ENCODE assay signal across 22 cellular contexts in the genomic region with DNA sequence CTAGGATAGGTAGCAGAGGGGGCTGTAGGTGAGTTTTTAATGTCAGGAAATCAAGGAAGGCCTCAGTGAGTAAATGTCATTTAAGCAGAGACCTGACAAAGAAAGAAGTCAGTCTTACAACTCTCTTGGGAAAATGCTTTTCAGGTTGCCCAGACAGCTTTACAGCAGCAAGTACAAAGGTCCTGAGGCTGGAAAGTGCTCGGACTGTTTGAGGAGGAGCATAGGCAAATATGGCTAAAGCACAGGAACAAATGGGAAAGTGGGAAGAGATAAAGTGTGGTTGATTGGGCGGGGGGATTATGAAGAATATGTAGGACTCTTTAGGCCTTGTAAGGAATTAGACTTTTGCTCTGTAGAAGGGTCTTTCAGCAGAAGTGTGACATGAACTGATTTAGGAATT.
DNase-seq lines count a peak whose midpoint lies in the region; ATAC-seq, FAIRE-seq and TF ChIP-seq lines count a peak whose summit lies in the region.
"Had no signal": no experiment of that assay in that cellular context is flagged by ENCODE, and none has a peak within 500 bp of the region (broad histone marks: within the 10 kb centered on the region; RNA-seq: fewer than 3 reads in every experiment).

No MANE protein-coding gene starts in this region.

- no peaks in the 10 kb centered on the region for H3K36me3 ChIP-seq in cardiac muscle cell
- no peaks in the 10 kb centered on the region for H3K36me3 ChIP-seq in astrocyte (ENCODE audit: insufficient read depth, low read length)
- no peaks in the 10 kb centered on the region for H3K36me3 ChIP-seq in small intestine (ENCODE audit: control insufficient read depth in 2 of 2, insufficient read depth in 2 of 2, low read length in 2 of 2)
- H3K36me3 ChIP-seq: BLaER1, HAP-1 had no signal

- no peak overlapping the region for H3K4me3 ChIP-seq in cardiac muscle cell
- no peak overlapping the region for H3K4me3 ChIP-seq in astrocyte (ENCODE audit: insufficient read depth, low read depth, low read length)
- H3K4me3 ChIP-seq in small intestine (ENCODE audit: low read depth in 1 of 2, low read length in 2 of 2): no peak overlapping the region
- H3K4me3 ChIP-seq: A549, BLaER1, GM12878, HAP-1, K562 had no signal

- H3K9me3 ChIP-seq in cardiac muscle cell (ENCODE audit: low read depth) (no peaks in the 10 kb centered on the region), astrocyte (ENCODE audit: insufficient read depth, low read depth, low read length) (no peaks in the 10 kb centered on the region), small intestine (ENCODE audit: control insufficient read depth, low read depth) (no peaks in the 10 kb centered on the region)
- H3K9me3 ChIP-seq: A549, HAP-1 had no signal

- peak overlapping the region; percentile 27 for H3K27ac Mint-ChIP-seq in astrocyte (ENCODE audit: unreplicated experiment)
- H3K27ac Mint-ChIP-seq: CD14-positive monocyte; CD4-positive, alpha-beta memory T cell had no signal

- H3K36me3 Mint-ChIP-seq in astrocyte (ENCODE audit: low read depth, unreplicated experiment): peaks cover 3% of the 10 kb centered on the region
- H3K36me3 Mint-ChIP-seq: CD14-positive monocyte; CD4-positive, alpha-beta memory T cell had no signal

- TF ChIP-seq CTCF in cardiac muscle cell (IDR thresholded peaks at IDR 0.05; ENCODE audit: low read depth, low read length): no peak
- TF ChIP-seq CTCF in astrocyte (IDR thresholded peaks at IDR 0.05; ENCODE audit: insufficient read depth, low read depth, low read length): no peak

- no peak overlapping the region for H3K9ac ChIP-seq in astrocyte (ENCODE audit: low read length)
- H3K9ac ChIP-seq: BLaER1 had no signal

- no peaks in the 10 kb centered on the region for H3K27me3 ChIP-seq in cardiac muscle cell
- H3K27me3 ChIP-seq in astrocyte (ENCODE audit: insufficient read depth, low read length): no peaks in the 10 kb centered on the region
- no peaks in the 10 kb centered on the region for H3K27me3 ChIP-seq in small intestine (ENCODE audit: control insufficient read depth in 2 of 2, insufficient read depth in 2 of 2, low read length in 2 of 2)
- H3K27me3 ChIP-seq: BLaER1 had no signal

- H3K4me1 ChIP-seq in cardiac muscle cell (ENCODE audit: low read depth) (peaks cover 30% of the 10 kb centered on the region), astrocyte (ENCODE audit: insufficient read depth, low read length) (peaks cover 28% of the 10 kb centered on the region), small intestine (ENCODE audit: control insufficient read depth in 2 of 2, insufficient read depth in 1 of 2, low read depth in 1 of 2, low read length in 1 of 2) (peaks cover 0 to 2% of the 10 kb centered on the region in 2 donors)
- H3K4me1 ChIP-seq: BLaER1 had no signal

- H3K27ac ChIP-seq in cardiac muscle cell: peak overlapping the region; percentile 16
- no peak overlapping the region for H3K27ac ChIP-seq in astrocyte (ENCODE audit: low read depth, low read length)
- H3K27ac ChIP-seq in small intestine (ENCODE audit: low read depth in 1 of 2, low read length in 1 of 2): no peak overlapping the region
- H3K27ac ChIP-seq: 22Rv1, A549, BLaER1, HL-60 had no signal

- FAIRE-seq in astrocyte (lab: Jason Lieb, UNC) (no peak), small intestine (lab: Jason Lieb, UNC) (no peak)
- FAIRE-seq: A549, GM12878, K562 had no signal

- intact Hi-C loops in left cardiac atrium (cut with DNase I) (no loop called here), left colon (cut with DNase I, micrococcal nuclease) (no loop called here)

- H3K4me3 Mint-ChIP-seq in astrocyte (ENCODE audit: unreplicated experiment): no peak overlapping the region
- H3K4me3 Mint-ChIP-seq: CD14-positive monocyte; CD4-positive, alpha-beta memory T cell had no signal

- no peak overlapping the region for H3K4me2 ChIP-seq in astrocyte (ENCODE audit: low read length)
- H3K4me2 ChIP-seq: A549, BLaER1 had no signal

- H3K9me3 Mint-ChIP-seq in astrocyte (ENCODE audit: unreplicated experiment): no peaks in the 10 kb centered on the region

- no peaks in the 10 kb centered on the region for H3K27me3 Mint-ChIP-seq in astrocyte (ENCODE audit: low read depth, unreplicated experiment)
- H3K27me3 Mint-ChIP-seq: CD4-positive, alpha-beta memory T cell had no signal

- H2AFZ ChIP-seq in astrocyte (ENCODE audit: low read depth, low read length): no peak overlapping the region

- H3K79me2 ChIP-seq in astrocyte (ENCODE audit: insufficient read depth, low read length): peaks cover 3% of the 10 kb centered on the region

- ATAC-seq in left cardiac atrium (no peak), left colon (peak; percentile 59), HG03378 (IDR thresholded peaks at IDR 0.05; ENCODE audit: unreplicated experiment) (no peak)
- ATAC-seq: A549, GM12878, K562 had no signal

- WGBS in small intestine, 3 donors: 53 to 81% (median 62%) methylated on average over 2 of the region's 2 CpGs

- DNase-seq in cardiac muscle cell (ENCODE audit: low read depth in 1 of 2, low spot score in 1 of 2) (no peak), left cardiac atrium (no peak), astrocyte (ENCODE audit: low read depth) (no peak), left colon (no peak), small intestine (peak; percentile 14), NCI-H1092 treated with DMSO at 0.1 percent for 48 hours (lab: John Stamatoyannopoulos, UW) (no peak), epidermal melanocyte (ENCODE audit: insufficient read length, low spot score) (no peak)
- DNase-seq: CD4-positive, alpha-beta memory T cell; DMS53; DND-41; EL; GOT3; IMR-90 had no signal

- peaks cover 12% of the 10 kb centered on the region for H4K20me1 ChIP-seq in astrocyte (ENCODE audit: insufficient read depth, low read length)
- H4K20me1 ChIP-seq: BLaER1 had no signal

- peaks cover 23% of the 10 kb centered on the region for H3K4me1 Mint-ChIP-seq in astrocyte (ENCODE audit: low read depth, unreplicated experiment)
- H3K4me1 Mint-ChIP-seq: CD14-positive monocyte; CD4-positive, alpha-beta memory T cell had no signal
